17 cellular contexts compared by ENCODE assay signal in the genomic region with DNA sequence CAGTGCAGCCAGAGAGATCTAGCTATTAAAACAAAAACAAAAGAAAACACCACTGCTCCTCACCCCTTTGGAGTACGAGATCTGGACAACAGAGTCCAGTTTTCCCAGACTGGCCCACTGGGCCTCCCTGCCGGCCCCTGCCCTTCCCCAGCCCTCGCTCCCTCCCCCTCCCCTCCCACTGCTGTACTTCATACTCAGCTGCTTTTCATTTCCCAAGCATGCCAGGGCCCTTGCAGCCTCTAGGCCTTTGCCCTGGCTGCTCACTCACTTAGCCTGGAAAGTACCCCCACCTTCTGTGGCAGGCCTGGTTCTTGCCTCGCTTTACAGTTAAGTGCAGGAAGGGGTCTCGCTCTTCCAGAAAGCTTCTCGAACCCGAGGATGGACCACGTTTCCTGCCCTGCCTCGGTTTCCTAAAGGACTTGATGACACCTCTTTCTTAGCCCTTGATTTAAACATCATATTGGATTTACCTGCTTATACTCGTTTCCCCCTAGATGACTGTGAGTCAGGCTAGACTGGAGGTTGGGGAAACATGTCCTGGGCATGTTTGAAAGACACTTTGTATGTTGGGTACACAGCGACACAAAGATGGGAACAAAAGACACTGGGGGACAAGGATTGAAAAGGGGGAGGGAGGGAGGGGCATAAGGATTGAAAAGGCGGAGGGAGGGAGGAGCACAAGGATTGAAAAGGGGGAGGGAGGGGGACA. TPM values are rescaled to one million over a fixed set of nuclear protein-coding genes. Genes with fewer than 3 reads are reported as not detected.
DNase-seq lines count a peak whose midpoint lies in the region; ATAC-seq, FAIRE-seq and TF ChIP-seq lines count a peak whose summit lies in the region.
"Had no signal": no experiment of that assay in that cellular context is flagged by ENCODE, and none has a peak within 500 bp of the region (broad histone marks: within the 10 kb centered on the region; RNA-seq: fewer than 3 reads in every experiment).

No MANE protein-coding gene starts in this region.

- peak overlapping the region; percentile 88 for H2BK20ac ChIP-seq in H1 (ENCODE audit: low read length)

- peaks cover 5% of the 10 kb centered on the region; the same call in 1 of the 2 replicates for H3K79me1 ChIP-seq in H1 (ENCODE audit: low read depth, low read length)

- no peak overlapping the region for H3K23ac ChIP-seq in H1 (ENCODE audit: insufficient read length)

- H2BK5ac ChIP-seq in H1 (ENCODE audit: low read depth, low read length) = peak overlapping the region; percentile 96

- TF ChIP-seq RAD21 in H1 (IDR thresholded peaks at IDR 0.05 in 1 of 2, conservative IDR thresholded peaks at IDR 0.05 in 1 of 2; ENCODE audit: low read depth in 2 of 2, low read length in 2 of 2) = peak in 1 of 2 experiments; percentile 5; a peak in 2 of 4 replicates

- H3K9ac ChIP-seq in BLaER1 = 0 out of 2 replicates have a peak overlapping the region, but pooled peaks have one; percentile 24
- H3K9ac ChIP-seq in H1 (replicated peaks in 1 of 4; ENCODE audit: extremely low read depth in 1 of 4, low read depth in 3 of 4, low read length in 3 of 4) = peak overlapping the region in 3 of 4 experiments; percentile 12 to 62 (median 46); a peak in 5 of 7 replicates
- H3K9ac ChIP-seq in PC-3 (ENCODE audit: low read length) = no peak overlapping the region
- H3K9ac ChIP-seq: parathyroid adenoma had no signal

- H2AK5ac ChIP-seq in H1 (ENCODE audit: low read depth, low read length) = no peak overlapping the region

- H3K4me1 ChIP-seq in BLaER1 (peaks cover 94% of the 10 kb centered on the region), H1 (replicated peaks in 1 of 4; ENCODE audit: control insufficient read depth in 3 of 4, insufficient read depth in 4 of 4, low read length in 3 of 4) (peaks cover 24 to 65% (median 41%) of the 10 kb centered on the region in 4 experiments), PC-3 (ENCODE audit: insufficient read depth, low read length) (no peaks in the 10 kb centered on the region)
- H3K4me1 ChIP-seq: lower lobe of right lung, parathyroid adenoma had no signal

- H3K9me3 ChIP-seq in BLaER1 = peaks cover 6% of the 10 kb centered on the region
- peaks cover 0 to 1% of the 10 kb centered on the region in 2 experiments; a peak in 2 of 4 replicates for H3K9me3 ChIP-seq in H1 (ENCODE audit: insufficient read depth in 2 of 2, low read depth in 1 of 2, low read length in 1 of 2)
- H3K9me3 ChIP-seq in PC-3 (ENCODE audit: low read length) = no peaks in the 10 kb centered on the region
- H3K9me3 ChIP-seq: lower lobe of right lung had no signal

- TF ChIP-seq CTCF in H1 (IDR thresholded peaks at IDR 0.05; ENCODE audit: control extremely low read depth in 1 of 3, insufficient read depth in 1 of 3, low read depth in 1 of 3, low read length in 3 of 3) = no peak
- TF ChIP-seq CTCF in nephron progenitor cell (IDR thresholded peaks at IDR 0.05) = no peak
- no peak for TF ChIP-seq CTCF in PC-3 (conservative IDR thresholded peaks at IDR 0.05; ENCODE audit: low read depth, low read length)

- 0 out of 2 replicates have a peak overlapping the region, but pooled peaks have one; percentile 67 for H2BK15ac ChIP-seq in H1 (ENCODE audit: low read length)

- peaks cover 8% of the 10 kb centered on the region for H3K27me3 Mint-ChIP-seq in nephron progenitor cell (ENCODE audit: low read depth, poor library complexity)
- H3K27me3 Mint-ChIP-seq in activated T-helper 17 cell treated with anti-CD3 and anti-CD28 coated beads, Interleukin-2, amount 50 U/mL, for 72 hours = peaks cover 4% of the 10 kb centered on the region

- H4K8ac ChIP-seq in H1 (ENCODE audit: extremely low read depth, insufficient read depth, low read length) = no peak overlapping the region

- CTCF ChIA-PET in H1 (lab: Charles Lee; ENCODE audit: partially characterized antibody) (interaction anchor here (0.7 to 1.9 kb wide), 7 partner anchors 28 to 385 kb away, joined by 3 to 8 read pairs (median 4); no protein-coding TSS in a partner anchor), PC-3 (lab: Charles Lee) (no interaction called here)

- peak overlapping the region; percentile 10 for H3K4ac ChIP-seq in H1 (replicated peaks; ENCODE audit: insufficient read length, low read depth, low read length)

- peak overlapping the region; percentile 27 for H4K91ac ChIP-seq in H1 (replicated peaks; ENCODE audit: insufficient read length, low read length)

- no peaks in the 10 kb centered on the region for H4K20me1 ChIP-seq in BLaER1
- no peaks in the 10 kb centered on the region for H4K20me1 ChIP-seq in H1 (replicated peaks in 1 of 2; ENCODE audit: control insufficient read depth in 1 of 2, insufficient read depth in 2 of 2, low read length in 2 of 2)
- H4K20me1 ChIP-seq in PC-3 (ENCODE audit: low read length) = no peaks in the 10 kb centered on the region

- H4K5ac ChIP-seq in H1 (ENCODE audit: insufficient read length, low read depth, low read length) = peak overlapping the region; percentile 61

- H3K56ac ChIP-seq in H1 (replicated peaks; ENCODE audit: insufficient read length, low read depth, low read length) = peak overlapping the region; percentile 60

- DNase-seq in NCI-H345 treated with DMSO at 0.1 percent for 48 hours (lab: John Stamatoyannopoulos, UW; ENCODE audit: unreplicated experiment) (peak; percentile 35), H1 (ENCODE audit: low read depth in 1 of 2, low spot score in 2 of 2) (peak in 1 of 2 experiments; percentile 64), nephron progenitor cell (peak; percentile 42), PC-3 (no peak), DMS53 (lab: John Stamatoyannopoulos, UW) (no peak), NCI-H510A treated with DMSO at 0.1 percent for 48 hours (lab: John Stamatoyannopoulos, UW) (no peak)
- DNase-seq: activated CD4-positive, alpha-beta T cell treated with anti-CD3 and anti-CD28 coated beads, Interleukin-2, amount 50 U/mL, for 48 hours; brain microvascular endothelial cell; head of caudate nucleus; IMR-90; lower lobe of right lung; NCI-H1092 treated with DMSO at 0.1 percent for 48 hours; NCI-H526 treated with DMSO at 0.1 percent for 48 hours; SHP77 had no signal

- H3K79me2 ChIP-seq in H1 (ENCODE audit: control insufficient read depth in 1 of 2, insufficient read depth in 2 of 2, low read length in 2 of 2) (peaks cover 3 to 7% of the 10 kb centered on the region in 2 experiments; a peak in 2 of 4 replicates), PC-3 (ENCODE audit: low read length) (no peaks in the 10 kb centered on the region)
- H3K79me2 ChIP-seq: parathyroid adenoma had no signal

- no peaks in the 10 kb centered on the region for H3F3A ChIP-seq in PC-3 (ENCODE audit: low read length, unreplicated experiment)

- H3K9me3 Mint-ChIP-seq in nephron progenitor cell = peaks cover 14% of the 10 kb centered on the region
- H3K9me3 Mint-ChIP-seq in activated T-helper 17 cell treated with anti-CD3 and anti-CD28 coated beads, Interleukin-2, amount 50 U/mL, for 72 hours = no peaks in the 10 kb centered on the region

- H2BK120ac ChIP-seq in H1 (replicated peaks; ENCODE audit: low read depth, low read length) = peak overlapping the region; percentile 99

- TF ChIP-seq POLR2A in H1 (IDR thresholded peaks at IDR 0.05; ENCODE audit: control extremely low read depth in 1 of 2, low read depth in 2 of 2, low read length in 2 of 2) = 0 out of 3 replicates have a peak, but pooled peaks of 1 of the 2 experiments have one; percentile 24

- H3K4me1 Mint-ChIP-seq in nephron progenitor cell = peaks cover 89% of the 10 kb centered on the region
- H3K4me1 Mint-ChIP-seq in activated T-helper 17 cell treated with anti-CD3 and anti-CD28 coated beads, Interleukin-2, amount 50 U/mL, for 72 hours = no peaks in the 10 kb centered on the region

- TF ChIP-seq EP300 in H1 (IDR thresholded peaks at IDR 0.05; ENCODE audit: borderline replicate concordance in 1 of 2, low read depth in 2 of 2, low read length in 2 of 2) = no peak

- peak overlapping the region; percentile 73 for H3K14ac ChIP-seq in H1 (ENCODE audit: insufficient read length)

- H3K23me2 ChIP-seq in H1 (ENCODE audit: low read depth, low read length) = peaks cover 4% of the 10 kb centered on the region; the same call in 1 of the 2 replicates

- peak overlapping the region; percentile 97 for H3K18ac ChIP-seq in H1 (ENCODE audit: extremely low read depth, low read length)

- BruUV-seq in PC-3 (replicated peaks; lab: Mats Ljungman, UMichigan) = no TSS peak

- peak overlapping the region; percentile 73 for H3K4me3 Mint-ChIP-seq in nephron progenitor cell
- no peak overlapping the region for H3K4me3 Mint-ChIP-seq in activated T-helper 17 cell treated with anti-CD3 and anti-CD28 coated beads, Interleukin-2, amount 50 U/mL, for 72 hours

- FAIRE-seq in H1 (lab: Jason Lieb, UNC) = no peak

- H3K27ac ChIP-seq in BLaER1 (peak overlapping the region; percentile 59; the same call in 1 of the 2 replicates), H1 (ENCODE audit: low read depth, low read length) (peak overlapping the region; percentile 90), PC-3 (ENCODE audit: low read length) (no peak overlapping the region)
- H3K27ac ChIP-seq: brain microvascular endothelial cell, lower lobe of right lung, parathyroid adenoma had no signal

- H3K27me3 ChIP-seq in BLaER1 (no peaks in the 10 kb centered on the region), H1 (replicated peaks in 1 of 4; ENCODE audit: control insufficient read depth in 3 of 4, extremely low read depth in 1 of 4, insufficient read depth in 3 of 4, low read length in 3 of 4) (no peaks in the 10 kb centered on the region; a peak in 1 of 7 replicates), PC-3 (ENCODE audit: low read length) (peaks cover 55% of the 10 kb centered on the region)
- H3K27me3 ChIP-seq: brain microvascular endothelial cell had no signal

- H3K36me3 ChIP-seq in BLaER1 (peaks cover 4% of the 10 kb centered on the region; the same call in 1 of the 2 replicates), H1 (ENCODE audit: control insufficient read depth in 2 of 4, insufficient read depth in 4 of 4, low read length in 3 of 4) (no peaks in the 10 kb centered on the region; a peak in 2 of 8 replicates), PC-3 (ENCODE audit: low read depth, low read length) (no peaks in the 10 kb centered on the region)
- H3K36me3 ChIP-seq: brain microvascular endothelial cell, lower lobe of right lung had no signal

- H3K4me2 ChIP-seq in BLaER1 = peak overlapping the region; percentile 91
- peak overlapping the region; percentile 66 to 81 for H3K4me2 ChIP-seq in H1 (ENCODE audit: insufficient read depth in 1 of 2, low read depth in 2 of 2, low read length in 2 of 2)
- H3K4me2 ChIP-seq in PC-3 (ENCODE audit: low read length) = no peak overlapping the region

- H2AFZ ChIP-seq in H1 (ENCODE audit: low read length) (no peak overlapping the region), PC-3 (ENCODE audit: low read length) (no peak overlapping the region)
- H2AFZ ChIP-seq: parathyroid adenoma had no signal

- intact Hi-C loops in PC-3 (cut with micrococcal nuclease) = no loop called here

- WGBS in H1 (ENCODE audit: extremely low coverage in 1 of 2, insufficient coverage in 1 of 2, insufficient read length in 1 of 2, insufficient replicate concordance in 2 of 2, low coverage in 1 of 2, low lambda C conversion rate in 2 of 2, missing lambda C conversion rate in 1 of 2), 2 experiments = 25% methylated on average over 9 of the region's 12 CpGs; no CpG with 5 or more reads in 1 of the 2 experiments

- POLR2A ChIA-PET in H1 (lab: Charles Lee; ENCODE audit: partially characterized antibody) (interaction anchor here (0.8 to 2.1 kb wide), 6 partner anchors 10 to 32 kb away, joined by 3 to 7 read pairs (median 3); partner anchors contain the start of gene SDK2), PC-3 (lab: Charles Lee; ENCODE audit: unreplicated experiment) (no interaction called here)

- H3K9me2 ChIP-seq in PC-3 (replicated peaks; ENCODE audit: low read length) = no peaks in the 10 kb centered on the region

- H3K4me3 ChIP-seq in BLaER1 = no peak overlapping the region
- peak overlapping the region in 2 of 4 experiments; percentile 27 to 48; a peak in 4 of 8 replicates for H3K4me3 ChIP-seq in H1 (ENCODE audit: extremely low read depth in 1 of 4, insufficient read depth in 2 of 4, low read depth in 3 of 4, low read length in 4 of 4)
- no peak overlapping the region for H3K4me3 ChIP-seq in PC-3 (ENCODE audit: low read length)
- H3K4me3 ChIP-seq: lower lobe of right lung had no signal

- no peak for ATAC-seq in PC-3
- no peak for ATAC-seq in activated T-helper 17 cell treated with anti-CD3 and anti-CD28 coated beads, Interleukin-2, amount 50 U/mL, for 72 hours (replicated peaks)
- ATAC-seq: lower lobe of right lung had no signal

- H2BK12ac ChIP-seq in H1 (ENCODE audit: low read depth, low read length) = peak overlapping the region; percentile 93

- H3K36me3 Mint-ChIP-seq in nephron progenitor cell (ENCODE audit: low read depth) = peaks cover 11% of the 10 kb centered on the region
- no peaks in the 10 kb centered on the region for H3K36me3 Mint-ChIP-seq in activated T-helper 17 cell treated with anti-CD3 and anti-CD28 coated beads, Interleukin-2, amount 50 U/mL, for 72 hours (ENCODE audit: low read depth)

- peak overlapping the region; percentile 99 for H3K27ac Mint-ChIP-seq in nephron progenitor cell
- H3K27ac Mint-ChIP-seq in activated T-helper 17 cell treated with anti-CD3 and anti-CD28 coated beads, Interleukin-2, amount 50 U/mL, for 72 hours = no peak overlapping the region

RNA-seq across cellular contexts. Expression of gene SDK2, which starts 30.1 kb away (rescaled TPM):
- total RNA-seq in H1 (2021; fragmentation: NEBNext Ultra II Directional; extraction: Animal tissue kit (Norgen Biotek cat#: 25700)) = 3.6 and 3.9 TPM in 2 replicates
- polyA plus RNA-seq in H1 (2011; rRNA removed) = 4.1 and 5.9 TPM in 2 replicates
- 2.3 TPM for polyA plus RNA-seq in H1 (2011; cell fraction: cytosol; rRNA removed)
- polyA plus RNA-seq in H1 (2011; cell fraction: nucleus; rRNA removed) = 7.3 TPM
- 5.5 to 10.2 TPM (median 7.5 TPM) in 4 replicates for polyA plus RNA-seq in H1 (2012, experiment 1 of 2)
- polyA plus RNA-seq in H1 (2012, experiment 2 of 2) = 3.6 TPM
- polyA plus RNA-seq in H1 (2013, experiment 1 of 2) = 2.6 TPM
- polyA plus RNA-seq in H1 (2013, experiment 2 of 2) = 2.0 TPM
- polyA minus RNA-seq in H1 (2011; rRNA and poly(A)+ RNA removed) = 6.8 and 8.4 TPM in 2 replicates
- polyA minus RNA-seq in H1 (2011; cell fraction: cytosol; rRNA and poly(A)+ RNA removed) = 10.9 TPM
- 13.8 TPM for polyA minus RNA-seq in H1 (2011; cell fraction: nucleus; rRNA and poly(A)+ RNA removed)
- total RNA-seq in PC-3 (2014; rRNA removed) = 0.07 TPM in 1 of 2 replicates, not detected in the other
- under 1 TPM; 0.19 to 0.26 TPM for total RNA-seq in activated T-helper 17 cell treated with anti-CD3 and anti-CD28 coated beads, Interleukin-2, amount 50 U/mL, for 72 hours

Comparison
In these comparisons a context has a peak if more than half of its experiments do, and no peak if none do; other contexts are left out.
1. DNase-seq: peak in NCI-H345 treated with DMSO at 0.1 percent for 48 hours (single experiment) and nephron progenitor cell (single experiment); none in PC-3 (single experiment), DMS53 (single experiment) and NCI-H510A treated with DMSO at 0.1 percent for 48 hours (single experiment).